Comparison of ENCODE assay signal across 8 cellular contexts in the genomic region with DNA sequence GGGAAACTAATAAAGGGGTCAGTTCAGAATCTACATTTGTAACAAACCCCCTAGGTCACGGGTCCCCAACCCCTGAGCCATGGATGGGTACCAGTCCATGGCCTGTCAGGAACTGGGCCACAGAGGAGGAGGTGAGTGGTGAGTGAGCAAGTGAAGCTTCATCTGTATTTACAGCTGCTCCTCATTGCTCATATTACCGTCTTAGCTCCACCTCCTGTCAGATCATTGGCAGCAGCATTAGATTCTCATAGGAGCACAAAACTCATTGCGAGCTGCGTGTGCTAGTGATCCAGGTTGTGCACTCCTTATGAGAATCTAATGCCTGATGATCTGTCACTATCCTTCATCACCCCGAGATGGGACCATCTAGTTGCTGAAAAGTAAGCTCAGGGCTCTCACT.
"Had no signal": no experiment of that assay in that cellular context is flagged by ENCODE, and none has a peak within 500 bp of the region (broad histone marks: within the 10 kb centered on the region; RNA-seq: fewer than 3 reads in every experiment).

No MANE protein-coding gene starts in this region.

- H3K4me1 ChIP-seq: HAP-1 had no signal

- DNase-seq: GM23248, GOT3, H7 had no signal

- H3K27ac Mint-ChIP-seq: IgD-negative memory B cell had no signal

- H3K9ac ChIP-seq: GM23248 had no signal

- H3K9me3 Mint-ChIP-seq: IgD-negative memory B cell had no signal

- ATAC-seq: HCT116, HepG2 had no signal

- H3K9me3 ChIP-seq: HAP-1 had no signal

- H3K27ac ChIP-seq: GM23248, HL-60 had no signal

- H3K36me3 ChIP-seq: HAP-1 had no signal

- FAIRE-seq: HepG2 had no signal

- H3K4me3 ChIP-seq: GM23248, HAP-1 had no signal

- H2AFZ ChIP-seq: GM23248 had no signal

- H3K4me3 Mint-ChIP-seq: IgD-negative memory B cell had no signal

- H3K36me3 Mint-ChIP-seq: IgD-negative memory B cell had no signal
